Comparison of ENCODE assay signal across 1 cellular context in the genomic region with DNA sequence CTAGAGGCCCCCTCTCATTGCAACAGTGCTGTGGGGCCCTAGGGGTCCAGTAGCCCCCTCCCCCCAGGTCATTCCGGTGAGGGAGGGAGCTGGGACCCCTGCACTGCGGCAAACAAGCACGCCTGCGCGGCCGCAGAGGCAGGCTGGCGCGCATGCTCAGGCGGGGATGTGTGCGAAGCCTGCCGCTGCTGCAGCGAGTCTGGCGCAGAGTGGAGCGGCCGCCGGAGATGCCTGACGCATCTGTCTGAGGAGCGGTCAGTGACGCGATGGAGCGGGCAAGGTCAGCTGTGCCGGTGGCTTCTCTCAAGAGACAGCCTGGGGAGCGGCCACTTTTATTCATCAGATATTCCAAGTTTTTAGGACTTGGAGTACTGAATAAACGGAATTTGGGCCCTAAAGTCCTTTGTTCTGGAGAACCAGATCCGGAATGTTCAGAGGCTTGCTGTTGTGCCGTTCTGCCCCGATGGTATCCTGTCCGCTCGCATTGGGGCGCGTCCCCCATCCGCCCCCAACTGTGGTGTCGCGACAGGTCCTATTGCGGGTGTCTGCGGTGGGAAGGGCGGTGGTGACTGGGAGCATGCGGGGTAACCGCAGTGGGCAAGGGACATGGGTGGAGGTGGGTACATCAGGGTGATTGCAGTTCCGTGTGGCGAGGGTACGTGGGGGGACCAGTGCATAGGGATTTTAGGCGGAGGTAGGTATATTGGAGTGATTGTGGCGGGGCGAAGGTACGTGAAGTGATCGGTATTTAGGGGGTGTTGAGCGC.
TF ChIP-seq lines count a peak whose summit lies in the region.

SNRPN (plus strand) TSS at position 205 of the 766 bp plus-strand sequence. CDS start 19,467 bp downstream, outside the sequence.
A gene with protein sequence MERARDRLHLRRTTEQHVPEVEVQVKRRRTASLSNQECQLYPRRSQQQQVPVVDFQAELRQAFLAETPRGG (plus strand): TSS at position 205 of the 766 bp plus-strand sequence. CDS start 62 bp downstream, at position 267.

TF ChIP-seq in HepG2, 621 proteins besides CTCF, POLR2A, EP300 and RAD21 (continued from another document and continues in another):
- no peak for TF ChIP-seq LRRFIP1 (CRISPR knock-in tag; conservative IDR thresholded peaks at IDR 0.05)
- no peak for TF ChIP-seq IRF1 (CRISPR knock-in tag; IDR thresholded peaks at IDR 0.05; ENCODE audit: low read depth)
- TF ChIP-seq ATF2 (CRISPR knock-in tag; IDR thresholded peaks at IDR 0.05), result no peak
- TF ChIP-seq ATAD3A (CRISPR knock-in tag; IDR thresholded peaks at IDR 0.05), result no peak
- no peak for TF ChIP-seq ZNF776 (CRISPR knock-in tag; IDR thresholded peaks at IDR 0.05)
- no peak for TF ChIP-seq ZNF160 (CRISPR knock-in tag; IDR thresholded peaks at IDR 0.05)
- TF ChIP-seq, protein P1, sequence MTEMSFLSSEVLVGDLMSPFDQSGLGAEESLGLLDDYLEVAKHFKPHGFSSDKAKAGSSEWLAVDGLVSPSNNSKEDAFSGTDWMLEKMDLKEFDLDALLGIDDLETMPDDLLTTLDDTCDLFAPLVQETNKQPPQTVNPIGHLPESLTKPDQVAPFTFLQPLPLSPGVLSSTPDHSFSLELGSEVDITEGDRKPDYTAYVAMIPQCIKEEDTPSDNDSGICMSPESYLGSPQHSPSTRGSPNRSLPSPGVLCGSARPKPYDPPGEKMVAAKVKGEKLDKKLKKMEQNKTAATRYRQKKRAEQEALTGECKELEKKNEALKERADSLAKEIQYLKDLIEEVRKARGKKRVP (CRISPR knock-in tag; IDR thresholded peaks at IDR 0.05), result no peak
- peak; percentile 27; the same call in 1 of the 2 replicates for TF ChIP-seq ZFY (CRISPR knock-in tag; IDR thresholded peaks at IDR 0.05)
- peak; percentile 62; the same call in 1 of the 2 replicates for TF ChIP-seq GABPB1 (CRISPR knock-in tag; IDR thresholded peaks at IDR 0.05)
- no peak for TF ChIP-seq TRIM22 (IDR thresholded peaks at IDR 0.05)
- TF ChIP-seq ZNF615 (CRISPR knock-in tag; IDR thresholded peaks at IDR 0.05; ENCODE audit: borderline replicate concordance), result no peak
- no peak for TF ChIP-seq ARID3A (IDR thresholded peaks at IDR 0.05; ENCODE audit: low read depth, low read length)
- TF ChIP-seq NFE2L2 (IDR thresholded peaks at IDR 0.05; ENCODE audit: low read length), result no peak
- no peak for TF ChIP-seq ZNF382 (CRISPR knock-in tag; IDR thresholded peaks at IDR 0.05; ENCODE audit: borderline replicate concordance)
- TF ChIP-seq, protein P2, sequence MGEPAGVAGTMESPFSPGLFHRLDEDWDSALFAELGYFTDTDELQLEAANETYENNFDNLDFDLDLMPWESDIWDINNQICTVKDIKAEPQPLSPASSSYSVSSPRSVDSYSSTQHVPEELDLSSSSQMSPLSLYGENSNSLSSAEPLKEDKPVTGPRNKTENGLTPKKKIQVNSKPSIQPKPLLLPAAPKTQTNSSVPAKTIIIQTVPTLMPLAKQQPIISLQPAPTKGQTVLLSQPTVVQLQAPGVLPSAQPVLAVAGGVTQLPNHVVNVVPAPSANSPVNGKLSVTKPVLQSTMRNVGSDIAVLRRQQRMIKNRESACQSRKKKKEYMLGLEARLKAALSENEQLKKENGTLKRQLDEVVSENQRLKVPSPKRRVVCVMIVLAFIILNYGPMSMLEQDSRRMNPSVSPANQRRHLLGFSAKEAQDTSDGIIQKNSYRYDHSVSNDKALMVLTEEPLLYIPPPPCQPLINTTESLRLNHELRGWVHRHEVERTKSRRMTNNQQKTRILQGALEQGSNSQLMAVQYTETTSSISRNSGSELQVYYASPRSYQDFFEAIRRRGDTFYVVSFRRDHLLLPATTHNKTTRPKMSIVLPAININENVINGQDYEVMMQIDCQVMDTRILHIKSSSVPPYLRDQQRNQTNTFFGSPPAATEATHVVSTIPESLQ (CRISPR knock-in tag; conservative IDR thresholded peaks at IDR 0.05), result no peak
- no peak for TF ChIP-seq RXRA (CRISPR knock-in tag; IDR thresholded peaks at IDR 0.05)
- TF ChIP-seq HNF1B (CRISPR knock-in tag; IDR thresholded peaks at IDR 0.05), result no peak
- no peak for TF ChIP-seq ZNF567 (CRISPR knock-in tag; IDR thresholded peaks at IDR 0.05; ENCODE audit: borderline replicate concordance)
- no peak for TF ChIP-seq SOX13 (IDR thresholded peaks at IDR 0.05)
- 0 out of 4 replicates have a peak, but pooled peaks of 1 of the 2 experiments have one; percentile 4 for TF ChIP-seq SOX13 (CRISPR knock-in tag; conservative IDR thresholded peaks at IDR 0.05 in 1 of 2, IDR thresholded peaks at IDR 0.05 in 1 of 2)
- TF ChIP-seq ZNF414 (CRISPR knock-in tag; IDR thresholded peaks at IDR 0.05), result no peak
- TF ChIP-seq, protein P3, sequence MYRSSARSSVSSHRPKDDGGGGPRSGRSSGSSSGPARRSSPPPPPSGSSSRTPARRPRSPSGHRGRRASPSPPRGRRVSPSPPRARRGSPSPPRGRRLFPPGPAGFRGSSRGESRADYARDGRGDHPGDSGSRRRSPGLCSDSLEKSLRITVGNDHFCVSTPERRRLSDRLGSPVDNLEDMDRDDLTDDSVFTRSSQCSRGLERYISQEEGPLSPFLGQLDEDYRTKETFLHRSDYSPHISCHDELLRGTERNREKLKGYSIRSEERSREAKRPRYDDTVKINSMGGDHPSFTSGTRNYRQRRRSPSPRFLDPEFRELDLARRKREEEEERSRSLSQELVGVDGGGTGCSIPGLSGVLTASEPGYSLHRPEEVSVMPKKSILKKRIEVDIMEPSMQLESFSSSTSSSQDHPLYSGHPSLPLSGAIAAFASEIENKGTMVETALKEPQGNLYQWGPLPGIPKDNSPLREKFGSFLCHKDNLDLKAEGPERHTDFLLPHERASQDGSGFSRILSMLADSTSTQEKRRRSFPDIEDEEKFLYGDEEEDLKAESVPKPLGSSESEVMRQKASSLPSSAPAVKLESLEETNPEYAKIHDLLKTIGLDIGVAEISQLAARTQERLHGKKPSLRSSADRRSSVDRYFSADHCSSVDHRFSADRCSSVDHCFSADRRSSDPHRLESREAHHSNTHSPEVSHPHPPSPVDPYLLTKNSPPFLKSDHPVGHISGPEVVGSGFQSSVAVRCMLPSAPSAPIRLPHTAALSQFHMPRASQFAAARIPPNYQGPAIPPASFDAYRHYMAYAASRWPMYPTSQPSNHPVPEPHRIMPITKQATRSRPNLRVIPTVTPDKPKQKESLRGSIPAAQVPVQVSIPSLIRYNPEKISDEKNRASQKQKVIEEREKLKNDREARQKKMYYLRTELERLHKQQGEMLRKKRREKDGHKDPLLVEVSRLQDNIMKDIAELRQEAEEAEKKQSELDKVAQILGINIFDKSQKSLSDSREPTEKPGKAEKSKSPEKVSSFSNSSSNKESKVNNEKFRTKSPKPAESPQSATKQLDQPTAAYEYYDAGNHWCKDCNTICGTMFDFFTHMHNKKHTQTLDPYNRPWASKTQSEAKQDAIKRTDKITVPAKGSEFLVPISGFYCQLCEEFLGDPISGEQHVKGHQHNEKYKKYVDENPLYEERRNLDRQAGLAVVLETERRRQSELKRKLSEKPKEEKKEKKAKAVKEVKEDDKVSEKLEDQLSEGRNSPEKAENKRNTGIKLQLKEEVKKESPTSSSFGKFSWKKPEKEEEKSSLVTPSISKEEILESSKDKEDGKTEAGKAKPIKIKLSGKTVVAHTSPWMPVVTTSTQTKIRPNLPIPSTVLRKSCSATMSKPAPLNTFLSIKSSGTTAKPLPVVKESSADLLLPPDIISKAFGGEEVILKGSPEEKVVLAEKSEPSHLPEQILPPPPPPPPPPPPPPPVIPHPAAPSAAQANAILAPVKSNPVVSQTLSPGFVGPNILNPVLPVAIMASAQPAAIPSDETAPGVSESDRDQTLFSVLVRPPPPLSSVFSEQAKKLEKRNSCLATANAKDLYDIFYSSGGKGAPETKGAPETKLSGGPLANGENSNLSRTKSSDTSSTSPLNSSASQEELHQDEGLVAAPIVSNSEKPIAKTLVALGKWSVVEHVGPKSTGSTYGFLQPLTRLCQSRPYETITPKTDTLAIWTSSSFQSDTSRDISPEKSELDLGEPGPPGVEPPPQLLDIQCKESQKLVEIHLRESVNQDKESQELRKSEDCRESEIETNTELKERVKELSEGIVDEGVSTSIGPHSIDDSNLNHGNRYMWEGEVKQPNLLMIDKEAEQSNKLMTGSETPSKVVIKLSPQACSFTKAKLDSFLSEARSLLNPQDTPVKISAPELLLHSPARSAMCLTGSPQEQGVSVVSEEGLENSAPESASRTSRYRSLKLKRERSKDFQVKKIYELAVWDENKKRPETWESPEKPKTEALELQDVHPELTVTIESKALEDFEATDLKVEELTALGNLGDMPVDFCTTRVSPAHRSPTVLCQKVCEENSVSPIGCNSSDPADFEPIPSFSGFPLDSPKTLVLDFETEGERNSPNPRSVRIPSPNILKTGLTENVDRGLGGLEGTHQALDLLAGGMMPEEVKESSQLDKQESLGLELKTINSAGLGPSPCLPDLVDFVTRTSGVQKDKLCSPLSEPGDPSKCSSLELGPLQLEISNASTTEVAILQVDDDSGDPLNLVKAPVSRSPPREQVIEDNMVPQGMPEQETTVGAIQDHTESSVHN (CRISPR knock-in tag; IDR thresholded peaks at IDR 0.05), result no peak
- TF ChIP-seq ZNF850 (CRISPR knock-in tag; conservative IDR thresholded peaks at IDR 0.05), result no peak
